In genomic region chr4:1819816-1820215, GRCh38 we compare ENCODE assay signal across 16 cellular contexts. TPM values are rescaled to one million over a fixed set of nuclear protein-coding genes. Genes with fewer than 3 reads are reported as not detected.
DNase-seq lines count a peak whose midpoint lies in the region; ATAC-seq and TF ChIP-seq lines count a peak whose summit lies in the region.
"Had no signal": no experiment of that assay in that cellular context is flagged by ENCODE, and none has a peak within 500 bp of the region (broad histone marks: within the 10 kb centered on the region; RNA-seq: fewer than 3 reads in every experiment).

No MANE protein-coding gene starts in this region.

- no peak overlapping the region for H3K4me3 Mint-ChIP-seq in activated T-cell treated with anti-CD3 and anti-CD28 coated beads, Interleukin-2, amount 50 U/mL, for 24 hours
- H3K4me3 Mint-ChIP-seq in activated T-cell treated with anti-CD3 and anti-CD28 coated beads, Interleukin-2, amount 50 U/mL, for 72 hours, result no peak overlapping the region
- no peak overlapping the region for H3K4me3 Mint-ChIP-seq in neural crest cell
- H3K4me3 Mint-ChIP-seq: CD8-positive, alpha-beta memory T cell; GM23338 had no signal

- peak overlapping the region; percentile 23 for H3K27ac ChIP-seq in RWPE1
- peak overlapping the region; percentile 5 for H3K27ac ChIP-seq in temporal lobe (ENCODE audit: low read depth, low read length)
- H3K27ac ChIP-seq: 22Rv1 had no signal

- no peak for TF ChIP-seq CTCF in RWPE1 (conservative IDR thresholded peaks at IDR 0.05; ENCODE audit: low read depth)
- no peak for TF ChIP-seq CTCF in neural crest cell (conservative IDR thresholded peaks at IDR 0.05)

- H3K4me1 Mint-ChIP-seq in activated T-cell treated with anti-CD3 and anti-CD28 coated beads, Interleukin-2, amount 50 U/mL, for 24 hours (ENCODE audit: low read depth), result no peaks in the 10 kb centered on the region
- no peaks in the 10 kb centered on the region for H3K4me1 Mint-ChIP-seq in activated T-cell treated with anti-CD3 and anti-CD28 coated beads, Interleukin-2, amount 50 U/mL, for 72 hours (ENCODE audit: low read depth)
- H3K4me1 Mint-ChIP-seq in neural crest cell, result no peaks in the 10 kb centered on the region
- H3K4me1 Mint-ChIP-seq: CD8-positive, alpha-beta memory T cell; GM23338 had no signal

- peak overlapping the region; percentile 9 for H3K27ac Mint-ChIP-seq in activated T-cell treated with anti-CD3 and anti-CD28 coated beads, Interleukin-2, amount 50 U/mL, for 24 hours
- no peak overlapping the region for H3K27ac Mint-ChIP-seq in activated T-cell treated with anti-CD3 and anti-CD28 coated beads, Interleukin-2, amount 50 U/mL, for 72 hours
- H3K27ac Mint-ChIP-seq in neural crest cell (ENCODE audit: unreplicated experiment), result peak overlapping the region; percentile 69
- H3K27ac Mint-ChIP-seq: GM23338 had no signal

- ATAC-seq in activated T-cell treated with anti-CD3 and anti-CD28 coated beads, Interleukin-2, amount 50 U/mL, for 72 hours (replicated peaks in 1 of 2), result no peak
- ATAC-seq in HG02588 (IDR thresholded peaks at IDR 0.05; ENCODE audit: unreplicated experiment), result no peak
- ATAC-seq: GM23338, HepG2 had no signal

- peaks cover 95% of the 10 kb centered on the region for H3K36me3 Mint-ChIP-seq in activated T-cell treated with anti-CD3 and anti-CD28 coated beads, Interleukin-2, amount 50 U/mL, for 24 hours (ENCODE audit: low read depth)
- peaks cover 1 to 20% of the 10 kb centered on the region in 2 donors for H3K36me3 Mint-ChIP-seq in activated T-cell treated with anti-CD3 and anti-CD28 coated beads, Interleukin-2, amount 50 U/mL, for 72 hours (ENCODE audit: insufficient read depth in 2 of 2)
- H3K36me3 Mint-ChIP-seq in neural crest cell (ENCODE audit: low read depth), result peaks cover 6% of the 10 kb centered on the region

- no peak for DNase-seq in activated T-cell treated with anti-CD3 and anti-CD28 coated beads, Interleukin-2, amount 50 U/mL, for 24 hours
- no peak for DNase-seq in activated T-cell treated with anti-CD3 and anti-CD28 coated beads, Interleukin-2, amount 50 U/mL, for 72 hours
- DNase-seq in RWPE1 (ENCODE audit: low spot score), result no peak
- no peak for DNase-seq in neural crest cell (ENCODE audit: low read depth, low spot score)
- DNase-seq in activated gamma-delta T cell treated with Interleukin-2 at 50 U/mL for 16 hours, result no peak
- DNase-seq in stimulated activated CD8-positive, alpha-beta memory T cell treated with anti-CD3 and anti-CD28 coated beads, Interleukin-4, amount 100 ng/mL, for 48 hours, result no peak
- DNase-seq: Caco-2; CD8-positive, alpha-beta memory T cell; DND-41; GDM1; H7 had no signal

- POLR2A ChIA-PET in RWPE1 (lab: Yijun Ruan, JAX; ENCODE audit: low non-redundant PET), result no interaction called here

- CTCF ChIA-PET in RWPE1 (lab: Yijun Ruan, JAX), result no interaction called here

- no peaks in the 10 kb centered on the region for H3K9me3 Mint-ChIP-seq in activated T-cell treated with anti-CD3 and anti-CD28 coated beads, Interleukin-2, amount 50 U/mL, for 24 hours
- no peaks in the 10 kb centered on the region for H3K9me3 Mint-ChIP-seq in activated T-cell treated with anti-CD3 and anti-CD28 coated beads, Interleukin-2, amount 50 U/mL, for 72 hours
- no peaks in the 10 kb centered on the region for H3K9me3 Mint-ChIP-seq in neural crest cell
- H3K9me3 Mint-ChIP-seq: CD8-positive, alpha-beta memory T cell; GM23338 had no signal

- H3K27me3 Mint-ChIP-seq in activated T-cell treated with anti-CD3 and anti-CD28 coated beads, Interleukin-2, amount 50 U/mL, for 24 hours, result no peaks in the 10 kb centered on the region
- H3K27me3 Mint-ChIP-seq in activated T-cell treated with anti-CD3 and anti-CD28 coated beads, Interleukin-2, amount 50 U/mL, for 72 hours (ENCODE audit: low read depth), result no peaks in the 10 kb centered on the region
- H3K27me3 Mint-ChIP-seq in neural crest cell (ENCODE audit: low read depth), result no peaks in the 10 kb centered on the region
- H3K27me3 Mint-ChIP-seq: CD8-positive, alpha-beta memory T cell had no signal

RNA-seq across cellular contexts. Expression of gene FGFR3, which starts 26.7 kb away (rescaled TPM):
- total RNA-seq in activated T-cell treated with anti-CD3 and anti-CD28 coated beads, Interleukin-2, amount 50 U/mL, for 72 hours, result under 1 TPM in 1 of 2 donors, not detected in 1; 0.36 TPM
- 42.5 and 48.1 TPM in 2 replicates for total RNA-seq in neural crest cell
- total RNA-seq in temporal lobe, result 6.1 TPM

RNA-seq across cellular contexts. Expression of gene LETM1, which starts 36.1 kb away (rescaled TPM):
- total RNA-seq in activated T-cell treated with anti-CD3 and anti-CD28 coated beads, Interleukin-2, amount 50 U/mL, for 72 hours, result 10 to 100 TPM; 28.2 to 40.3 TPM
- total RNA-seq in neural crest cell (59.5 and 60.6 TPM in 2 replicates), temporal lobe (57.3 TPM)

RNA-seq across cellular contexts. Expression of gene NSD2, which starts 51.4 kb away (rescaled TPM):
- total RNA-seq in activated T-cell treated with anti-CD3 and anti-CD28 coated beads, Interleukin-2, amount 50 U/mL, for 72 hours, result 100 to 1,000 TPM; 232 to 268 TPM
- total RNA-seq in neural crest cell (269 and 274 TPM in 2 replicates), temporal lobe (90.0 TPM)
